23 cellular contexts compared by ENCODE assay signal in genomic region chr6:158628542-158628941, GRCh38. TPM values are rescaled to one million over a fixed set of nuclear protein-coding genes. Genes with fewer than 3 reads are reported as not detected.
DNase-seq lines count a peak whose midpoint lies in the region; ATAC-seq, FAIRE-seq and TF ChIP-seq lines count a peak whose summit lies in the region.
"Had no signal": no experiment of that assay in that cellular context is flagged by ENCODE, and none has a peak within 500 bp of the region (broad histone marks: within the 10 kb centered on the region; RNA-seq: fewer than 3 reads in every experiment).

No MANE protein-coding gene starts in this region.

- peaks cover 12% of the 10 kb centered on the region for H3K36me3 Mint-ChIP-seq in activated naive CD8-positive, alpha-beta T cell
- H3K36me3 Mint-ChIP-seq in activated naive CD8-positive, alpha-beta T cell treated with anti-CD3 and anti-CD28 coated beads for 36 hours = peaks cover 34% of the 10 kb centered on the region
- H3K36me3 Mint-ChIP-seq in activated CD8-positive, alpha-beta memory T cell treated with anti-CD3 and anti-CD28 coated beads, Interleukin-2, amount 10 ng/mL, durations not matched to agents 7 days and 5 days = peaks cover 38% of the 10 kb centered on the region

- ATAC-seq in activated CD8-positive, alpha-beta memory T cell treated with anti-CD3 and anti-CD28 coated beads, Interleukin-2, amount 10 ng/mL, durations not matched to agents 7 days and 5 days = no peak
- ATAC-seq in HepG2 = peak; percentile 14
- no peak for ATAC-seq in sciatic nerve
- ATAC-seq: esophagus mucosa had no signal

- no peaks in the 10 kb centered on the region for H3K9me3 Mint-ChIP-seq in activated naive CD8-positive, alpha-beta T cell (ENCODE audit: low read depth)
- no peaks in the 10 kb centered on the region for H3K9me3 Mint-ChIP-seq in activated naive CD8-positive, alpha-beta T cell treated with anti-CD3 and anti-CD28 coated beads for 36 hours
- H3K9me3 Mint-ChIP-seq in activated CD8-positive, alpha-beta memory T cell treated with anti-CD3 and anti-CD28 coated beads, Interleukin-2, amount 10 ng/mL, durations not matched to agents 7 days and 5 days (ENCODE audit: low read depth) = no peaks in the 10 kb centered on the region
- H3K9me3 Mint-ChIP-seq: neural progenitor cell had no signal

- peak overlapping the region; percentile 24 for H3K27ac ChIP-seq in HepG2 (ENCODE audit: extremely low read length, insufficient read depth, low read length)
- H3K27ac ChIP-seq in tibial artery = peak overlapping the region; percentile 94
- no peak overlapping the region for H3K27ac ChIP-seq in tibial nerve
- H3K27ac ChIP-seq: neural progenitor cell, SK-N-MC had no signal

- POLR2A ChIA-PET in HepG2 (lab: Yijun Ruan, JAX) = no interaction called here

- no peak overlapping the region for H3K9ac ChIP-seq in HepG2 (ENCODE audit: insufficient read depth, low read depth, low read length)
- H3K9ac ChIP-seq: neural progenitor cell had no signal

- no peak overlapping the region for H3K4me3 Mint-ChIP-seq in activated naive CD8-positive, alpha-beta T cell
- H3K4me3 Mint-ChIP-seq in activated naive CD8-positive, alpha-beta T cell treated with anti-CD3 and anti-CD28 coated beads for 36 hours = no peak overlapping the region
- H3K4me3 Mint-ChIP-seq in activated CD8-positive, alpha-beta memory T cell treated with anti-CD3 and anti-CD28 coated beads, Interleukin-2, amount 10 ng/mL, durations not matched to agents 7 days and 5 days = no peak overlapping the region
- H3K4me3 Mint-ChIP-seq: neural progenitor cell had no signal

- H4K20me1 ChIP-seq in HepG2 (ENCODE audit: insufficient read depth, low read length) = peaks cover 29% of the 10 kb centered on the region

- no peaks in the 10 kb centered on the region for H3K27me3 Mint-ChIP-seq in activated naive CD8-positive, alpha-beta T cell
- H3K27me3 Mint-ChIP-seq in activated naive CD8-positive, alpha-beta T cell treated with anti-CD3 and anti-CD28 coated beads for 36 hours = no peaks in the 10 kb centered on the region
- H3K27me3 Mint-ChIP-seq in activated CD8-positive, alpha-beta memory T cell treated with anti-CD3 and anti-CD28 coated beads, Interleukin-2, amount 10 ng/mL, durations not matched to agents 7 days and 5 days = no peaks in the 10 kb centered on the region
- H3K27me3 Mint-ChIP-seq: progenitor cell of endocrine pancreas had no signal

- no peak for TF ChIP-seq CTCF in HepG2 (CRISPR knock-in tag; IDR thresholded peaks at IDR 0.05)
- no peak for TF ChIP-seq CTCF in tibial artery (IDR thresholded peaks at IDR 0.05)
- no peak for TF ChIP-seq CTCF in tibial nerve (IDR thresholded peaks at IDR 0.05)

- TF ChIP-seq EP300 in HepG2 (IDR thresholded peaks at IDR 0.05; ENCODE audit: low read depth in 2 of 2, low read length in 2 of 2) = no peak
- TF ChIP-seq EP300 in HepG2 (CRISPR knock-in tag; IDR thresholded peaks at IDR 0.05; ENCODE audit: borderline replicate concordance) = no peak
- no peak for TF ChIP-seq EP300 in tibial nerve (IDR thresholded peaks at IDR 0.05)

- intact Hi-C loops in HepG2 (cut with micrococcal nuclease; ENCODE audit: unreplicated experiment) (no loop called here), tibial artery (cut with DNase I; ENCODE audit: low total_unique reads) (no loop called here), sciatic nerve (cut with DNase I) (no loop called here)

- no TSS peak for BruUV-seq in HepG2 (replicated peaks; lab: Mats Ljungman, UMichigan)

- TF ChIP-seq POLR2A in HepG2 (IDR thresholded peaks at IDR 0.05; ENCODE audit: insufficient read depth in 1 of 2, low read depth in 2 of 2, low read length in 2 of 2) (no peak), tibial nerve (IDR thresholded peaks at IDR 0.05) (no peak)

- CTCF ChIA-PET in activated CD8-positive, alpha-beta memory T cell treated with anti-CD3 and anti-CD28 coated beads, Interleukin-2, amount 10 ng/mL, durations not matched to agents 7 days and 5 days (lab: Charles Lee) = interaction anchor here (0.7 kb wide), 2 partner anchors 23 to 63 kb away, joined by 3 read pairs; no protein-coding TSS in a partner anchor
- CTCF ChIA-PET in HepG2 (lab: Yijun Ruan, JAX; ENCODE audit: low intra/inter-chr PET ratio, low total read pairs) = interaction anchor here (1.5 kb wide), 1 partner anchor 63 kb away, joined by 7 read pairs; no protein-coding TSS in a partner anchor

- no peak for DNase-seq in activated naive CD8-positive, alpha-beta T cell treated with anti-CD3 and anti-CD28 coated beads for 36 hours
- DNase-seq in activated CD8-positive, alpha-beta memory T cell treated with anti-CD3 and anti-CD28 coated beads, Interleukin-2, amount 10 ng/mL, durations not matched to agents 7 days and 5 days = peak; percentile 30
- DNase-seq in HepG2 (ENCODE audit: low spot score) = no peak
- peak in 1 of 2 donors; percentile 66 for DNase-seq in tibial artery
- no peak for DNase-seq in sciatic nerve (ENCODE audit: low spot score)
- DNase-seq in tibial nerve (ENCODE audit: low spot score in 2 of 2) = no peak
- DNase-seq in H4 (ENCODE audit: low spot score) = no peak
- DNase-seq: ACHN; activated effector memory CD4-positive, alpha-beta T cell treated with Interleukin-2 at 50 U/mL for 16 hours; foreskin melanocyte; GF-D8; islet precursor cell; Kasumi-1; NCI-H1694; NCI-H2227 treated with DMSO at 0.1 percent for 48 hours; NCI-H774 had no signal

- peak overlapping the region; percentile 81 for H3K27ac Mint-ChIP-seq in activated naive CD8-positive, alpha-beta T cell
- no peak overlapping the region for H3K27ac Mint-ChIP-seq in activated naive CD8-positive, alpha-beta T cell treated with anti-CD3 and anti-CD28 coated beads for 36 hours
- no peak overlapping the region for H3K27ac Mint-ChIP-seq in activated CD8-positive, alpha-beta memory T cell treated with anti-CD3 and anti-CD28 coated beads, Interleukin-2, amount 10 ng/mL, durations not matched to agents 7 days and 5 days

- no peak overlapping the region for H2AFZ ChIP-seq in HepG2 (ENCODE audit: low read length)
- H2AFZ ChIP-seq: neural progenitor cell had no signal

- no peaks in the 10 kb centered on the region for H3K9me3 ChIP-seq in HepG2 (ENCODE audit: low read length)
- H3K9me3 ChIP-seq in tibial artery = no peaks in the 10 kb centered on the region
- no peaks in the 10 kb centered on the region for H3K9me3 ChIP-seq in tibial nerve

- TF ChIP-seq RAD21 in HepG2 (CRISPR knock-in tag; IDR thresholded peaks at IDR 0.05) = no peak

- H3K4me1 Mint-ChIP-seq in activated naive CD8-positive, alpha-beta T cell (ENCODE audit: low read depth) = peaks cover 31% of the 10 kb centered on the region
- peaks cover 23% of the 10 kb centered on the region for H3K4me1 Mint-ChIP-seq in activated naive CD8-positive, alpha-beta T cell treated with anti-CD3 and anti-CD28 coated beads for 36 hours
- H3K4me1 Mint-ChIP-seq in activated CD8-positive, alpha-beta memory T cell treated with anti-CD3 and anti-CD28 coated beads, Interleukin-2, amount 10 ng/mL, durations not matched to agents 7 days and 5 days = peaks cover 29% of the 10 kb centered on the region

- in situ Hi-C loops in HepG2 (cut with HindIII; ENCODE audit: extremely low pct_ligation_motif_present, low pct_unique_long_range_greater_than_20kb) = no loop called here

- H3K4me3 ChIP-seq in HepG2 (replicated peaks in 1 of 3; ENCODE audit: insufficient read depth in 1 of 3, low read depth in 2 of 3, low read length in 3 of 3) (no peak overlapping the region), tibial artery (no peak overlapping the region), tibial nerve (no peak overlapping the region)
- H3K4me3 ChIP-seq: neural progenitor cell, SK-N-MC had no signal

- H3K36me3 ChIP-seq in HepG2 (replicated peaks in 1 of 2; ENCODE audit: control insufficient read depth in 1 of 2, insufficient read depth in 2 of 2, low read length in 2 of 2) (peaks cover 74 to 96% of the 10 kb centered on the region in 2 experiments), tibial artery (peaks cover 0 to 44% (median 7%) of the 10 kb centered on the region in 3 donors), tibial nerve (peaks cover 0 to 82% (median 10%) of the 10 kb centered on the region in 3 donors)
- H3K36me3 ChIP-seq: neural progenitor cell had no signal

- H3K79me2 ChIP-seq in HepG2 (ENCODE audit: insufficient read depth, low read length) = no peaks in the 10 kb centered on the region

- no peak for FAIRE-seq in HepG2 (lab: Jason Lieb, UNC)
- FAIRE-seq: H54, urothelium cell line had no signal

- WGBS in HepG2 (ENCODE audit: low lambda C conversion rate) = 88% methylated on average over 6 of the region's 17 CpGs
- WGBS in tibial nerve, 2 donors = 79 to 88% methylated on average over 11 to 17 of the region's 17 CpGs

- peaks cover 56% of the 10 kb centered on the region for H3K4me1 ChIP-seq in HepG2 (ENCODE audit: insufficient read depth, low read length)
- peaks cover 0 to 72% (median 38%) of the 10 kb centered on the region in 4 donors for H3K4me1 ChIP-seq in tibial artery
- H3K4me1 ChIP-seq in tibial nerve = peaks cover 0 to 18% (median 0%) of the 10 kb centered on the region in 4 donors
- H3K4me1 ChIP-seq: neural progenitor cell had no signal

- no peaks in the 10 kb centered on the region for H3K27me3 ChIP-seq in HepG2 (ENCODE audit: control insufficient read depth in 1 of 2, insufficient read depth in 2 of 2, low read length in 2 of 2)
- no peaks in the 10 kb centered on the region for H3K27me3 ChIP-seq in tibial artery
- H3K27me3 ChIP-seq in tibial nerve = no peaks in the 10 kb centered on the region
- H3K27me3 ChIP-seq: neural progenitor cell had no signal

- H3K4me2 ChIP-seq in HepG2 (ENCODE audit: low read depth, low read length) = no peak overlapping the region
- H3K4me2 ChIP-seq: neural progenitor cell had no signal

RNA-seq across cellular contexts. Expression of gene DYNLT1, which starts 16.0 kb away (rescaled TPM):
- total RNA-seq in activated naive CD8-positive, alpha-beta T cell treated with anti-CD3 and anti-CD28 coated beads for 36 hours = 10 to 100 TPM; 70.9 to 74.2 TPM
- total RNA-seq in activated CD8-positive, alpha-beta memory T cell treated with anti-CD3 and anti-CD28 coated beads, Interleukin-2, amount 10 ng/mL, durations not matched to agents 7 days and 5 days = 100 to 1,000 TPM; 109 to 120 TPM
- 108 and 144 TPM in 2 replicates for total RNA-seq in HepG2 (2016; rRNA removed; fragmentation: Illumina TruSeq; extraction: Trizol)
- 61.3 and 63.2 TPM in 2 replicates for total RNA-seq in HepG2 (2016; cell fraction: cytosol; rRNA removed; fragmentation: Illumina TruSeq; extraction: Trizol; ENCODE audit: low read depth)
- total RNA-seq in HepG2 (2016; cell fraction: insoluble cytoplasmic fraction; rRNA removed; fragmentation: Illumina TruSeq; extraction: Trizol) = 106 and 153 TPM in 2 replicates
- total RNA-seq in HepG2 (2016; cell fraction: membrane; rRNA removed; fragmentation: Illumina TruSeq; extraction: Trizol) = 66.8 and 68.4 TPM in 2 replicates
- total RNA-seq in HepG2 (2016; cell fraction: nucleus; rRNA removed; fragmentation: Illumina TruSeq; extraction: Trizol) = 46.1 and 46.5 TPM in 2 replicates
- polyA plus RNA-seq in HepG2 (2011; rRNA removed) = 152 and 171 TPM in 2 replicates
- 96.9 and 144 TPM in 2 replicates for polyA plus RNA-seq in HepG2 (2011; cell fraction: cytosol; rRNA removed)
- polyA plus RNA-seq in HepG2 (2011; cell fraction: nucleus; rRNA removed) = 55.7 and 80.2 TPM in 2 replicates
- polyA plus RNA-seq in HepG2 (2012) = 121 and 122 TPM in 2 replicates
- polyA plus RNA-seq in HepG2 (2016; cell fraction: cytosol; fragmentation: Illumina TruSeq; extraction: Trizol; ENCODE audit: low read depth) = 51.0 and 56.6 TPM in 2 replicates
- 155 and 168 TPM in 2 replicates for polyA plus RNA-seq in HepG2 (2016; cell fraction: insoluble cytoplasmic fraction; fragmentation: Illumina TruSeq; extraction: Trizol; ENCODE audit: low read depth)
- polyA plus RNA-seq in HepG2 (2016; cell fraction: membrane; fragmentation: Illumina TruSeq; extraction: Trizol; ENCODE audit: low read depth) = 61.5 and 63.6 TPM in 2 replicates
- polyA plus RNA-seq in HepG2 (2016; cell fraction: nucleus; fragmentation: Illumina TruSeq; extraction: Trizol; ENCODE audit: insufficient read depth, low read depth) = 102 and 103 TPM in 2 replicates
- 81.1 TPM in 2 replicates for polyA minus RNA-seq in HepG2 (2011; rRNA and poly(A)+ RNA removed; ENCODE audit: low replicate concordance)
- 19.5 and 25.9 TPM in 2 replicates for polyA minus RNA-seq in HepG2 (2011; cell fraction: cytosol; rRNA and poly(A)+ RNA removed)
- polyA minus RNA-seq in HepG2 (2011; cell fraction: nucleus; rRNA and poly(A)+ RNA removed) = 19.4 and 32.6 TPM in 2 replicates
- total RNA-seq in sciatic nerve = 58.6 TPM
- total RNA-seq in tibial nerve = 10 to 100 TPM; 36.6 to 80.0 (median 49.1) TPM
- total RNA-seq in H4 (2014; rRNA removed; shearing (Covaris generic)) = 40.1 and 58.7 TPM in 2 replicates

RNA-seq across cellular contexts. Expression of gene SYTL3, which starts 21.3 kb away (rescaled TPM):
- 100 to 1,000 TPM in 1 of 2 experiments, 10 to 100 TPM in 1; 97.8 to 101 TPM for total RNA-seq in activated naive CD8-positive, alpha-beta T cell treated with anti-CD3 and anti-CD28 coated beads for 36 hours
- 100 to 1,000 TPM; 106 to 112 TPM for total RNA-seq in activated CD8-positive, alpha-beta memory T cell treated with anti-CD3 and anti-CD28 coated beads, Interleukin-2, amount 10 ng/mL, durations not matched to agents 7 days and 5 days
- 0.11 and 0.17 TPM in 2 replicates for total RNA-seq in HepG2 (2016; rRNA removed; fragmentation: Illumina TruSeq; extraction: Trizol)
- total RNA-seq in HepG2 (2016; cell fraction: cytosol; rRNA removed; fragmentation: Illumina TruSeq; extraction: Trizol; ENCODE audit: low read depth) = 0.20 and 0.26 TPM in 2 replicates
- total RNA-seq in HepG2 (2016; cell fraction: insoluble cytoplasmic fraction; rRNA removed; fragmentation: Illumina TruSeq; extraction: Trizol) = 0.19 and 0.25 TPM in 2 replicates
- total RNA-seq in HepG2 (2016; cell fraction: membrane; rRNA removed; fragmentation: Illumina TruSeq; extraction: Trizol) = 0.14 and 0.15 TPM in 2 replicates
- total RNA-seq in HepG2 (2016; cell fraction: nucleus; rRNA removed; fragmentation: Illumina TruSeq; extraction: Trizol) = 0.37 and 0.50 TPM in 2 replicates
- polyA plus RNA-seq in HepG2 (2011; rRNA removed) = 0.21 and 0.28 TPM in 2 replicates
- 0.12 and 0.15 TPM in 2 replicates for polyA plus RNA-seq in HepG2 (2011; cell fraction: cytosol; rRNA removed)
- 0.59 and 0.64 TPM in 2 replicates for polyA plus RNA-seq in HepG2 (2011; cell fraction: nucleus; rRNA removed)
- 0.21 and 0.44 TPM in 2 replicates for polyA plus RNA-seq in HepG2 (2012)
- 0.16 and 0.17 TPM in 2 replicates for polyA plus RNA-seq in HepG2 (2016; cell fraction: cytosol; fragmentation: Illumina TruSeq; extraction: Trizol; ENCODE audit: low read depth)
- 0.10 and 0.34 TPM in 2 replicates for polyA plus RNA-seq in HepG2 (2016; cell fraction: insoluble cytoplasmic fraction; fragmentation: Illumina TruSeq; extraction: Trizol; ENCODE audit: low read depth)
- polyA plus RNA-seq in HepG2 (2016; cell fraction: membrane; fragmentation: Illumina TruSeq; extraction: Trizol; ENCODE audit: low read depth) = 0.07 and 0.15 TPM in 2 replicates
- polyA plus RNA-seq in HepG2 (2016; cell fraction: nucleus; fragmentation: Illumina TruSeq; extraction: Trizol; ENCODE audit: insufficient read depth, low read depth) = 0.22 and 0.72 TPM in 2 replicates
- 0.28 TPM in 1 of 2 replicates, not detected in the other for polyA minus RNA-seq in HepG2 (2011; rRNA and poly(A)+ RNA removed; ENCODE audit: low replicate concordance)
- polyA minus RNA-seq in HepG2 (2011; cell fraction: cytosol; rRNA and poly(A)+ RNA removed) = not detected in 2 replicates
- 0.64 and 0.87 TPM in 2 replicates for polyA minus RNA-seq in HepG2 (2011; cell fraction: nucleus; rRNA and poly(A)+ RNA removed)
- total RNA-seq in sciatic nerve = 2.5 TPM
- total RNA-seq in tibial nerve = 1 to 10 TPM; 1.3 to 6.7 (median 3.6) TPM
- total RNA-seq in H4 (2014; rRNA removed; shearing (Covaris generic)) = 1.0 TPM in 1 of 2 replicates, not detected in the other

Comparison
In these comparisons a context has a peak if more than half of its experiments do, and no peak if none do; other contexts are left out.
1. H3K27ac ChIP-seq: peak in HepG2 (single experiment) and tibial artery (2 of 2); none in tibial nerve (0 of 4).
2. RNA of gene SYTL3, which starts 21.3 kb away (total RNA-seq): 106 to 112 TPM in activated CD8-positive, alpha-beta memory T cell treated with anti-CD3 and anti-CD28 coated beads, Interleukin-2, amount 10 ng/mL, durations not matched to agents 7 days and 5 days and 97.8 to 101 TPM in activated naive CD8-positive, alpha-beta T cell treated with anti-CD3 and anti-CD28 coated beads for 36 hours; 1.3 to 6.7 TPM in tibial nerve, 2.5 TPM in sciatic nerve (single experiment), 1.0 TPM in H4 and 0.11 to 0.50 TPM in HepG2; every median in the first group is over 10 times any median in the second.